In the genomic region with DNA sequence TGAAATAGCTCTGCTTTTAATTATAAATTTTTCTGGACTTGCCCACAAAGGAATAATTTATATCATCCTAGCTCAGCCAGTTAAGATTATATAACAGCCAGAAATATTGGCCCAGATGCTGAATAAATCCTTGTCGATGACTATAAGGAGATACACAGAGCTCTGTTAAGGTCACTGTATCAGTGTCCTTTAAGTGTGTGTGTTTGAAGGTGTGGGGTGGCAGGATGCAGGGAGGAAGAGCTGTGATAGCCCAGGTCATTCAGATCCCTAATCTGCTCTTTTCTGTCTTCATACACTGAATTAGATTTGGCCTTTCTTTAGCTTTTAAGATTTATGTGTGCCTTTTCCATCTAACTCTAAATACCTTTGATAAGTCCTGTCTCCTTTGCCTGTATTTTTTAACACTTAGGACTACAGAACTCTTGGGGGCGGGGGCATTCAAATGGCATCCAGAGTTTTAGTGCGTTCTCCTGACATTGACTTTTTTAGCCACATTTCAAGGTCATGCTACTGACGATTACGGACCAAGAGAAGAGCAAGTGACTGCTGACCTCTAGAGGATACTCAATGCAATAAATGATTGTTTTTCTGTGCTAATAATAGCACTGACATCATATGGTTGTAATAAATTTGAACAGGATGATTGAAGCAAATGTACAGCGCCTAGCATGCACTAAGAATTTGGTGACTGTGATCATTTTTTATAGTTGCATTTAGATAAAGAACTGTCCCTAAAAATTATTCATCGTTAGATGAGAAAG, we compare ENCODE assay signal across 9 cellular contexts.
DNase-seq lines count a peak whose midpoint lies in the region; ATAC-seq lines count a peak whose summit lies in the region.
"Had no signal": no experiment of that assay in that cellular context is flagged by ENCODE, and none has a peak within 500 bp of the region (broad histone marks: within the 10 kb centered on the region; RNA-seq: fewer than 3 reads in every experiment).

No MANE protein-coding gene starts in this region.

- no peak overlapping the region for H2BK15ac ChIP-seq in mesenchymal stem cell (ENCODE audit: low read depth, poor library complexity, severe bottlenecking)

- no peaks in the 10 kb centered on the region for H3K36me3 ChIP-seq in mesenchymal stem cell (ENCODE audit: control insufficient read depth in 1 of 2, insufficient read depth in 2 of 2, low read depth in 1 of 2, low read length in 2 of 2)
- H3K36me3 ChIP-seq: upper lobe of left lung had no signal

- DNase-seq in 8988T, result peak; percentile 14
- peak; percentile 21 for DNase-seq in NCI-H748 treated with DMSO at 0.1 percent for 48 hours (lab: John Stamatoyannopoulos, UW)
- peak; percentile 6 to 30 for DNase-seq in dermis microvascular lymphatic vessel endothelial cell (ENCODE audit: low read depth in 2 of 2)
- DNase-seq in mesenchymal stem cell, result peak; percentile 30
- no peak for DNase-seq in NCI-H1048 (lab: John Stamatoyannopoulos, UW)
- DNase-seq in amygdala (lab: John Stamatoyannopoulos, UW), result no peak
- DNase-seq: upper lobe of left lung had no signal

- H2BK5ac ChIP-seq in mesenchymal stem cell (ENCODE audit: low read depth, low read length, poor library complexity, severe bottlenecking), result no peak overlapping the region

- no peak overlapping the region for H2BK120ac ChIP-seq in mesenchymal stem cell (ENCODE audit: low read depth, low read length)

- H3K27me3 ChIP-seq in mesenchymal stem cell (ENCODE audit: control insufficient read depth in 1 of 2, insufficient read depth in 1 of 2, low read length in 2 of 2), result no peaks in the 10 kb centered on the region
- H3K27me3 ChIP-seq: upper lobe of left lung had no signal

- no peak overlapping the region for H3K4ac ChIP-seq in mesenchymal stem cell (ENCODE audit: low read depth in 1 of 2, low read length in 2 of 2)

- no peak overlapping the region for H3K23ac ChIP-seq in mesenchymal stem cell (ENCODE audit: low read length in 2 of 2)

- no peak overlapping the region for H3K18ac ChIP-seq in mesenchymal stem cell (ENCODE audit: low read depth in 1 of 2, low read length in 2 of 2)

- H3K79me1 ChIP-seq in mesenchymal stem cell (replicated peaks; ENCODE audit: low read length, poor library complexity, severe bottlenecking), result no peaks in the 10 kb centered on the region

- ATAC-seq in GM18861 (IDR thresholded peaks at IDR 0.05; ENCODE audit: unreplicated experiment) (peak; percentile 89), HG03060 (IDR thresholded peaks at IDR 0.05; ENCODE audit: low read depth, unreplicated experiment) (peak; percentile 88)

- H2BK12ac ChIP-seq in mesenchymal stem cell (ENCODE audit: low read length in 2 of 2), result no peak overlapping the region

- no peak overlapping the region for H2AK5ac ChIP-seq in mesenchymal stem cell (ENCODE audit: low read length, severe bottlenecking)

- H3K9me3 ChIP-seq in mesenchymal stem cell (ENCODE audit: control insufficient read depth, low read length), result no peaks in the 10 kb centered on the region
- H3K9me3 ChIP-seq: upper lobe of left lung had no signal

- peaks cover 2% of the 10 kb centered on the region for H3K4me1 ChIP-seq in mesenchymal stem cell (ENCODE audit: control insufficient read depth, insufficient read depth, low read depth, low read length)
- H3K4me1 ChIP-seq: upper lobe of left lung had no signal

- H3K4me3 ChIP-seq in mesenchymal stem cell (ENCODE audit: insufficient read depth in 1 of 2, low read depth in 1 of 2, low read length in 2 of 2), result peak overlapping the region in 1 of 2 experiments; percentile 37
- H3K4me3 ChIP-seq: upper lobe of left lung had no signal

- no peak overlapping the region for H4K8ac ChIP-seq in mesenchymal stem cell (ENCODE audit: low read length)

- no peak overlapping the region for H3K4me2 ChIP-seq in mesenchymal stem cell (ENCODE audit: low read length, poor library complexity, severe bottlenecking)

- no peak overlapping the region for H3K14ac ChIP-seq in mesenchymal stem cell (ENCODE audit: low read length in 2 of 2)

- no peak overlapping the region for H4K91ac ChIP-seq in mesenchymal stem cell (ENCODE audit: low read length)

- H3K27ac ChIP-seq in mesenchymal stem cell (ENCODE audit: low read length, poor library complexity, severe bottlenecking), result no peak overlapping the region

- H2AFZ ChIP-seq in mesenchymal stem cell (ENCODE audit: low read depth, low read length), result no peak overlapping the region

- WGBS in mesenchymal stem cell, result 37% methylated on average over 5 of the region's 7 CpGs

- H3K9ac ChIP-seq in mesenchymal stem cell (ENCODE audit: low read length), result peak overlapping the region; percentile 70

Comparison
In these comparisons a context has a peak if more than half of its experiments do, and no peak if none do; other contexts are left out.
1. DNase-seq: peak in 8988T (single experiment), NCI-H748 treated with DMSO at 0.1 percent for 48 hours (single experiment), dermis microvascular lymphatic vessel endothelial cell (2 of 2) and mesenchymal stem cell (single experiment); none in NCI-H1048 (single experiment) and amygdala (0 of 56).